Comparison of ENCODE assay signal across 30 cellular contexts in the genomic region with DNA sequence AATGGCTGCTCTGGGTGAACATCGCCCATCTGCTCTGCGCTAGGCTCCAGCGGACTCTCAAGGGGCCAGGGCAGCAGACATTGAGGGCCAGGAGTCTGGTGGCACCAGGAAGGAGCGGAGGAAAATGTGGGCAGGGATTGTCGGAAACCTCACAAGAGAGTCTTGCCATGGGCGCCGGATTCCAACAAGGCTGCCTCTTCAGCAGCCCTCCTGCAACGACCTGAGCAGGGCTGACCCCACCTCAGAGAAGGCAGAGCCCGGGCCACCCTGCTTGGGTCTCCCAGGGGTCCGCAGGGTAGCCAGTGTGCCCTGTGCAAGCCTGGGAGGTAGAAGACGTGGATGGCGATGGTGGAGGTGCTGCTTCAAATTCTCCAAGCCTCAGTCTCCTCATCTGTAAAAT. TPM values are rescaled to one million over a fixed set of nuclear protein-coding genes. Genes with fewer than 3 reads are reported as not detected.
"Had no signal": no experiment of that assay in that cellular context is flagged by ENCODE, and none has a peak within 500 bp of the region (broad histone marks: within the 10 kb centered on the region; RNA-seq: fewer than 3 reads in every experiment).

No MANE protein-coding gene starts in this region.

- H3K27ac ChIP-seq: KMS-11, Peyer's patch, SJCRH30, SK-N-MC had no signal

- H3K9ac ChIP-seq: KMS-11 had no signal

- H3K27me3 ChIP-seq: Peyer's patch had no signal

- DNase-seq: Karpas-422, KBM-7, MM.1S, MV-4-11, NCI-H1092, NCI-H1105, NCI-H1417 treated with DMSO at 0.1 percent for 48 hours, NCI-H1436 treated with DMSO at 0.1 percent for 48 hours, NCI-H1694 treated with DMSO at 0.1 percent for 48 hours, NCI-H187 treated with DMSO at 0.1 percent for 48 hours, NCI-H2029, NCI-H2081, NCI-H2227 treated with DMSO at 0.1 percent for 48 hours, NCI-H345, NCI-H510A treated with DMSO at 0.1 percent for 48 hours, NCI-H524 treated with DMSO at 0.1 percent for 48 hours, NCI-H526 treated with DMSO at 0.1 percent for 48 hours, NCI-H774, OCI-M1, PC-3, Peyer's patch, RPMI8226, SHP77, SIG-M5, SJCRH30 had no signal

- H3K4me1 ChIP-seq: Peyer's patch, SJCRH30 had no signal

- H3K36me3 ChIP-seq: Peyer's patch, SJCRH30 had no signal

- H3K4me2 ChIP-seq: KMS-11 had no signal

- ATAC-seq: PC-3, SK-N-SH treated with all-trans-retinoic acid at 6 μM for 48 hours had no signal

- H3K4me3 ChIP-seq: Peyer's patch, SJCRH30, SK-N-MC had no signal

- H3K9me3 ChIP-seq: Peyer's patch, SJCRH30 had no signal

RNA-seq across cellular contexts. Expression of a gene that starts 11.4 kb away (rescaled TPM):
- total RNA-seq: NCI-H460, SK-MEL-5 had no signal
